1 cellular context compared by ENCODE assay signal in the genomic region with DNA sequence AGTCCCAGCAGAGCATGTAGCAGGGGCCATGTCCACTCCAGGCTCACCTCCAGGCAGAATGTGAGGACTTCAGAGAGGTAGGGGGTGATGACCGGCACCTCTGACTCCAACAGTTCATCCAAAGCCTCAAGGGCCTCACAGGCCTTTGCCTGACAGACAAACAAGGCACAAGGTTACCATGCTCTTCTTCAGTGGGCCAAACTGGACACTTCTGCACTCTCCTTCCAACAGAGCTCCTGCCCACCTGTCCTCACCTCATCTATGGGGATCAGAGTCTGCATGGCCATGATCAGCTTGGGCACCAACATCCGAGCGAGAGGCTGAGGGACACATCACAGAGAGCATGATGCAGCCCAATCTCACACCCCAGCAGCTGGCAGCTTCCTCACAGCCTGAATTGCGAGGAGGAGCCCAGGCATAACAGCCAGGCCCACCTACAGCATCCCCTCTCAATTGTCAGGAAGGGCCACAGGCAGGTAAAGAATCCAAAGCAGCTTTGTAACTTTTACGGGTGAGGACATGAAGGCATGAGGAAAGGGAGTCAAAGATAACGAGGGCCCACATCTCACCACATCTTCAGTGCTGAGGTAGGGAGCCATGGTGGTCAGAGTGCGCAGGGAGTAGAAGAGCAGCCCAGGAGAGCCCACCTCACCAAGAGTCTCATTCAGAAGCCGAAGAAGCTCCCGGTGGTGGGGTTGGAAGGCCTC.
TF ChIP-seq lines count a peak whose summit lies in the region.

No MANE protein-coding gene starts in this region.

TF ChIP-seq in K562, 482 proteins besides CTCF, POLR2A, EP300 and RAD21:
- no peak for TF ChIP-seq KDM2B (CRISPR knock-in tag; IDR thresholded peaks at IDR 0.05)
- peak; percentile 14 for TF ChIP-seq HNRNPLL (IDR thresholded peaks at IDR 0.05; ENCODE audit: low read depth, low read length, poor library complexity, severe bottlenecking)
TF ChIP-seq in K562: peak in this region for 1.
